ENCODE assay signal across 8 cellular contexts in the genomic region with DNA sequence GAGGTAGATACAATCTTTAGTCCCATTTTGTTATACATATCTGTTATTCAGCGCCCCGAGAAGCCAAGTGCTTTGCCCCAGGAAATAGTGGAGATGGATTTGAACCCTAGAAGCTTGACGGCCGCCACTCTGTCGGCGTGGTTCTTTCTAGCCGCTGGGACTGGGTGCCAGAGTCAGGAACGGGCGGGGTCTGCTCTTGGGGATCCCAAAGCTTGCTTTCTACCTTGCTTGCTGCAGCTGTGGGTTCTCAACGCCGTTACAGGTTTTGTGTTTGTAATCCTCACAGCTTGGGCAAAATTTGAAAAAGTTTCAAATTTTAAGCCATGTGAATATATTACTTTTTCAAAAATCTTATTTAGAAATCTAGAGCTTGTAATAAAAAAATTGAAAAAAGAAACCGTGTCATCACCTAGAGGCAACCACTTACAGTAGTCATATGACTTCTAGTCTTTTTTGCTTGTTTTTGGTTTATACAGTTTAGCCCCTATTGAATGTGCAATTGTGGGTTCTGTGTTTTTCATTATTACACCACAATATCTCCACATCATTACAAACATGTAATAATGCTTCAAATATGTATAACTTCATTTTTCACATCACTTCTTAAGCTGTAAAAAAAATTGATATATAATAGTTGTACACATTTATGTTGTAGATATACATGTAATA. TPM values are rescaled to one million over a fixed set of nuclear protein-coding genes. Genes with fewer than 3 reads are reported as not detected.
DNase-seq lines count a peak whose midpoint lies in the region; ATAC-seq, FAIRE-seq and TF ChIP-seq lines count a peak whose summit lies in the region.

No MANE protein-coding gene starts in this region.

- intact Hi-C loops in HepG2 (cut with micrococcal nuclease; ENCODE audit: unreplicated experiment): loop anchor here (2.0 kb wide), 1 partner anchor 214 kb away; a partner anchor contains a TSS

- WGBS in HepG2 (ENCODE audit: low lambda C conversion rate): under 1% methylated on average over 12 of the region's 12 CpGs

- H3K4me3 ChIP-seq in HepG2 (replicated peaks in 1 of 3; ENCODE audit: insufficient read depth in 1 of 3, low read depth in 2 of 3, low read length in 3 of 3): peak overlapping the region; percentile 85 to 89 (median 87)

- H3K27me3 ChIP-seq in HepG2 (ENCODE audit: control insufficient read depth in 1 of 2, insufficient read depth in 2 of 2, low read length in 2 of 2): no peaks in the 10 kb centered on the region; a peak in 1 of 5 replicates

- TF ChIP-seq CTCF in HFFc6 (IDR thresholded peaks at IDR 0.05) (no peak), HepG2 (CRISPR knock-in tag; IDR thresholded peaks at IDR 0.05) (no peak), D721Med (IDR thresholded peaks at IDR 0.05; ENCODE audit: insufficient read depth, missing control alignments) (no peak)

- H4K20me1 ChIP-seq in HepG2 (ENCODE audit: insufficient read depth, low read length): peaks cover 24% of the 10 kb centered on the region

- H3K9me3 Mint-ChIP-seq in HFFc6: no peaks in the 10 kb centered on the region; the same call in 1 of the 2 replicates
- H3K9me3 Mint-ChIP-seq in stimulated activated naive B cell treated with anti-CD40 and anti-IgM and Interleukin-4, amounts not matched to agents 10 μg/mL and 1 μg/mL and 100 μg/mL, for 72 hours: no peaks in the 10 kb centered on the region

- no peak for TF ChIP-seq RAD21 in HepG2 (CRISPR knock-in tag; IDR thresholded peaks at IDR 0.05)

- POLR2A ChIA-PET in HepG2 (lab: Yijun Ruan, JAX): interaction anchor here (0.8 to 3.8 kb wide), 17 partner anchors 8 to 216 kb away, joined by 3 to 57 read pairs (median 5); a partner anchor contains a TSS

- peaks cover 1 to 8% of the 10 kb centered on the region in 2 experiments; a peak in 4 of 5 replicates for H3K36me3 ChIP-seq in HepG2 (replicated peaks in 1 of 2; ENCODE audit: control insufficient read depth in 1 of 2, insufficient read depth in 2 of 2, low read length in 2 of 2)

- ATAC-seq in HepG2: peak; percentile 13
- ATAC-seq in stimulated activated naive B cell treated with anti-CD40 and anti-IgM and Interleukin-4, amounts not matched to agents 10 μg/mL and 1 μg/mL and 100 μg/mL, for 72 hours (replicated peaks): peak; percentile 30 to 35
- ATAC-seq in GM18519 (IDR thresholded peaks at IDR 0.05; ENCODE audit: low FRiP score, unreplicated experiment): no peak

- TF ChIP-seq EP300 in HepG2 (IDR thresholded peaks at IDR 0.05; ENCODE audit: low read depth in 2 of 2, low read length in 2 of 2) (no peak; a peak in 1 of 4 replicates), HepG2 (CRISPR knock-in tag; IDR thresholded peaks at IDR 0.05; ENCODE audit: borderline replicate concordance) (no peak)

- in situ Hi-C loops in HepG2 (cut with HindIII; ENCODE audit: extremely low pct_ligation_motif_present, low pct_unique_long_range_greater_than_20kb): loop anchor here (5.0 kb wide), 1 partner anchor 205 kb away; no protein-coding TSS in a partner anchor

- H3K36me3 Mint-ChIP-seq in HFFc6 (ENCODE audit: low read depth): peaks cover 22% of the 10 kb centered on the region
- peaks cover 15% of the 10 kb centered on the region in 2 donors for H3K36me3 Mint-ChIP-seq in stimulated activated naive B cell treated with anti-CD40 and anti-IgM and Interleukin-4, amounts not matched to agents 10 μg/mL and 1 μg/mL and 100 μg/mL, for 72 hours

- BruUV-seq in HepG2 (replicated peaks; lab: Mats Ljungman, UMichigan): no TSS peak

- H3K9me3 ChIP-seq in HepG2 (ENCODE audit: low read length): no peaks in the 10 kb centered on the region

- peak overlapping the region; percentile 96 for H3K4me3 Mint-ChIP-seq in HFFc6
- peak overlapping the region; percentile 95 to 99 for H3K4me3 Mint-ChIP-seq in stimulated activated naive B cell treated with anti-CD40 and anti-IgM and Interleukin-4, amounts not matched to agents 10 μg/mL and 1 μg/mL and 100 μg/mL, for 72 hours

- no peak overlapping the region for H2AFZ ChIP-seq in HepG2 (ENCODE audit: low read length)

- peaks cover 55% of the 10 kb centered on the region for H3K4me1 Mint-ChIP-seq in HFFc6 (ENCODE audit: low read depth)
- H3K4me1 Mint-ChIP-seq in stimulated activated naive B cell treated with anti-CD40 and anti-IgM and Interleukin-4, amounts not matched to agents 10 μg/mL and 1 μg/mL and 100 μg/mL, for 72 hours: peaks cover 29 to 54% of the 10 kb centered on the region in 2 donors

- H3K9ac ChIP-seq in HepG2 (ENCODE audit: insufficient read depth, low read depth, low read length): peak overlapping the region; percentile 86

- peak; percentile 17 for DNase-seq in DMS 273 treated with DMSO at 0.1 percent for 48 hours (lab: John Stamatoyannopoulos, UW)
- no peak for DNase-seq in HFFc6
- peak; percentile 62 for DNase-seq in RPMI8226
- DNase-seq in caudate nucleus (lab: John Stamatoyannopoulos, UW): peak in 22 of 61 donors; percentile 9 to 76 (median 62)
- DNase-seq in HepG2 (ENCODE audit: low spot score): no peak
- DNase-seq in stimulated activated naive B cell treated with anti-CD40 and anti-IgM and Interleukin-4, amounts not matched to agents 10 μg/mL and 1 μg/mL and 100 μg/mL, for 72 hours: no peak
- DNase-seq in D721Med (ENCODE audit: insufficient read length, low spot score): no peak

- peaks cover 62% of the 10 kb centered on the region for H3K4me1 ChIP-seq in HepG2 (ENCODE audit: insufficient read depth, low read length)

- peaks cover 61% of the 10 kb centered on the region for H3K79me2 ChIP-seq in HepG2 (ENCODE audit: insufficient read depth, low read length)

- TF ChIP-seq POLR2A in HepG2 (IDR thresholded peaks at IDR 0.05; ENCODE audit: insufficient read depth in 1 of 2, low read depth in 2 of 2, low read length in 2 of 2): 0 out of 4 replicates have a peak, but pooled peaks of 1 of the 2 experiments have one; percentile 3

- H3K27ac ChIP-seq in caudate nucleus (ENCODE audit: low read depth, low read length) (peak overlapping the region; percentile 94), HepG2 (ENCODE audit: extremely low read length, insufficient read depth, low read length) (peak overlapping the region; percentile 80)

- H3K27me3 Mint-ChIP-seq in HFFc6 (ENCODE audit: insufficient read depth): peaks cover 15% of the 10 kb centered on the region
- no peaks in the 10 kb centered on the region for H3K27me3 Mint-ChIP-seq in stimulated activated naive B cell treated with anti-CD40 and anti-IgM and Interleukin-4, amounts not matched to agents 10 μg/mL and 1 μg/mL and 100 μg/mL, for 72 hours

- FAIRE-seq in HepG2 (lab: Jason Lieb, UNC) (no peak), D721Med (lab: Jason Lieb, UNC) (no peak)

- H3K27ac Mint-ChIP-seq in HFFc6: peak overlapping the region; percentile 98
- peak overlapping the region; percentile 99 for H3K27ac Mint-ChIP-seq in stimulated activated naive B cell treated with anti-CD40 and anti-IgM and Interleukin-4, amounts not matched to agents 10 μg/mL and 1 μg/mL and 100 μg/mL, for 72 hours

- peak overlapping the region; percentile 84 for H3K4me2 ChIP-seq in HepG2 (ENCODE audit: low read depth, low read length)

- CTCF ChIA-PET in HepG2 (lab: Yijun Ruan, JAX; ENCODE audit: low intra/inter-chr PET ratio, low total read pairs): no interaction called here

RNA-seq across cellular contexts. Expression of a gene that starts 0.8 kb away (rescaled TPM):
- 100 to 1,000 TPM; 194 to 277 (median 223) TPM for total RNA-seq in HFFc6 (2021; fragmentation: NEBNext Ultra II Directional; extraction: Animal tissue kit (Norgen Biotek cat#: 25700))
- total RNA-seq in HepG2 (2016; rRNA removed; fragmentation: Illumina TruSeq; extraction: Trizol): 140 and 151 TPM in 2 replicates
- 70.8 and 95.6 TPM in 2 replicates for total RNA-seq in HepG2 (2016; cell fraction: cytosol; rRNA removed; fragmentation: Illumina TruSeq; extraction: Trizol; ENCODE audit: low read depth)
- 132 and 137 TPM in 2 replicates for total RNA-seq in HepG2 (2016; cell fraction: insoluble cytoplasmic fraction; rRNA removed; fragmentation: Illumina TruSeq; extraction: Trizol)
- total RNA-seq in HepG2 (2016; cell fraction: membrane; rRNA removed; fragmentation: Illumina TruSeq; extraction: Trizol): 86.4 and 104 TPM in 2 replicates
- total RNA-seq in HepG2 (2016; cell fraction: nucleus; rRNA removed; fragmentation: Illumina TruSeq; extraction: Trizol): 52.8 and 64.0 TPM in 2 replicates
- polyA plus RNA-seq in HepG2 (2011; rRNA removed): 244 and 285 TPM in 2 replicates
- 208 and 234 TPM in 2 replicates for polyA plus RNA-seq in HepG2 (2011; cell fraction: cytosol; rRNA removed)
- polyA plus RNA-seq in HepG2 (2011; cell fraction: nucleus; rRNA removed): 71.4 and 86.5 TPM in 2 replicates
- 331 and 366 TPM in 2 replicates for polyA plus RNA-seq in HepG2 (2012)
- 170 and 195 TPM in 2 replicates for polyA plus RNA-seq in HepG2 (2016; cell fraction: cytosol; fragmentation: Illumina TruSeq; extraction: Trizol; ENCODE audit: low read depth)
- 370 and 446 TPM in 2 replicates for polyA plus RNA-seq in HepG2 (2016; cell fraction: insoluble cytoplasmic fraction; fragmentation: Illumina TruSeq; extraction: Trizol; ENCODE audit: low read depth)
- polyA plus RNA-seq in HepG2 (2016; cell fraction: membrane; fragmentation: Illumina TruSeq; extraction: Trizol; ENCODE audit: low read depth): 217 and 229 TPM in 2 replicates
- polyA plus RNA-seq in HepG2 (2016; cell fraction: nucleus; fragmentation: Illumina TruSeq; extraction: Trizol; ENCODE audit: insufficient read depth, low read depth): 196 and 204 TPM in 2 replicates
- polyA minus RNA-seq in HepG2 (2011; rRNA and poly(A)+ RNA removed; ENCODE audit: low replicate concordance): 201 and 224 TPM in 2 replicates
- 65.3 and 87.8 TPM in 2 replicates for polyA minus RNA-seq in HepG2 (2011; cell fraction: cytosol; rRNA and poly(A)+ RNA removed)
- polyA minus RNA-seq in HepG2 (2011; cell fraction: nucleus; rRNA and poly(A)+ RNA removed): 48.7 and 54.5 TPM in 2 replicates

RNA-seq across cellular contexts. Expression of a gene that starts 41.5 kb away (rescaled TPM):
- total RNA-seq in HFFc6 (2021; fragmentation: NEBNext Ultra II Directional; extraction: Animal tissue kit (Norgen Biotek cat#: 25700)): 10 to 100 TPM; 20.2 to 34.6 (median 23.9) TPM
- total RNA-seq in HepG2 (2016; rRNA removed; fragmentation: Illumina TruSeq; extraction: Trizol): not detected in 2 replicates
- not detected in 2 replicates for total RNA-seq in HepG2 (2016; cell fraction: cytosol; rRNA removed; fragmentation: Illumina TruSeq; extraction: Trizol; ENCODE audit: low read depth)
- total RNA-seq in HepG2 (2016; cell fraction: insoluble cytoplasmic fraction; rRNA removed; fragmentation: Illumina TruSeq; extraction: Trizol): not detected in 2 replicates
- total RNA-seq in HepG2 (2016; cell fraction: membrane; rRNA removed; fragmentation: Illumina TruSeq; extraction: Trizol): not detected in 2 replicates
- total RNA-seq in HepG2 (2016; cell fraction: nucleus; rRNA removed; fragmentation: Illumina TruSeq; extraction: Trizol): not detected in 2 replicates
- polyA plus RNA-seq in HepG2 (2011; rRNA removed): not detected in 2 replicates
- polyA plus RNA-seq in HepG2 (2011; cell fraction: cytosol; rRNA removed): not detected in 2 replicates
- 0.17 TPM in 1 of 2 replicates, not detected in the other for polyA plus RNA-seq in HepG2 (2011; cell fraction: nucleus; rRNA removed)
- polyA plus RNA-seq in HepG2 (2012): not detected in 2 replicates
- polyA plus RNA-seq in HepG2 (2016; cell fraction: cytosol; fragmentation: Illumina TruSeq; extraction: Trizol; ENCODE audit: low read depth): not detected in 2 replicates
- not detected in 2 replicates for polyA plus RNA-seq in HepG2 (2016; cell fraction: insoluble cytoplasmic fraction; fragmentation: Illumina TruSeq; extraction: Trizol; ENCODE audit: low read depth)
- not detected in 2 replicates for polyA plus RNA-seq in HepG2 (2016; cell fraction: membrane; fragmentation: Illumina TruSeq; extraction: Trizol; ENCODE audit: low read depth)
- not detected in 2 replicates for polyA plus RNA-seq in HepG2 (2016; cell fraction: nucleus; fragmentation: Illumina TruSeq; extraction: Trizol; ENCODE audit: insufficient read depth, low read depth)
- polyA minus RNA-seq in HepG2 (2011; rRNA and poly(A)+ RNA removed; ENCODE audit: low replicate concordance): not detected in 2 replicates
- polyA minus RNA-seq in HepG2 (2011; cell fraction: cytosol; rRNA and poly(A)+ RNA removed): not detected in 2 replicates
- not detected in 2 replicates for polyA minus RNA-seq in HepG2 (2011; cell fraction: nucleus; rRNA and poly(A)+ RNA removed)

Comparison
In these comparisons a context has a peak if more than half of its experiments do, and no peak if none do; other contexts are left out.
1. DNase-seq: peak in DMS 273 treated with DMSO at 0.1 percent for 48 hours (single experiment) and RPMI8226 (single experiment); none in HFFc6 (single experiment), HepG2 (single experiment), stimulated activated naive B cell treated with anti-CD40 and anti-IgM and Interleukin-4, amounts not matched to agents 10 μg/mL and 1 μg/mL and 100 μg/mL, for 72 hours (single experiment) and D721Med (single experiment).
2. RNA of a gene that starts 41.5 kb away (total RNA-seq): 20.2 to 34.6 TPM in HFFc6; not detected in HepG2; every median in the first group is over 10 times any median in the second.